In the genomic region with DNA sequence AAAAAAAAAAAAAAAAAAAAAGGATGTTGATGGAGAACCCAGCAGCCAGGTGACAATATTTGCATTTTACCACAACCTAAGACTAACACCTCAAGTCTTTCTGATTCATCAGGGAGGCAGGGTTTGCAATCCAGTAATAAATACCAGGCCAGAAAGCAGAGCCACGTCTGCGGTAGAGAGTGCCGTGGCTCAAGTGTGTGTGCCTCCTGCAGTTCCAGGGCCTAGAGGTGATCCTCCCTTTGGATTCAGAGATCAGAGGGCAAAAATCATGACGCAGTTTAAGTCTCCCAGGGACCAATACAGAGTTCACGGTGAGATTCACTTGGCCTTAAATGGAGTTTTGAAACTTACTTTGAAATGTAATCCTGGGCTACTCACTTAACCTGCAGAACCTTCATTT, we compare ENCODE assay signal across 12 cellular contexts.
A peak's percentile ranks its signal among the peaks of the same experiment; 100 is the strongest.
DNase-seq lines count a peak whose midpoint lies in the region; TF ChIP-seq lines count a peak whose summit lies in the region.
"Had no signal": no experiment of that assay in that cellular context is flagged by ENCODE, and none has a peak within 500 bp of the region (broad histone marks: within the 10 kb centered on the region; RNA-seq: fewer than 3 reads in every experiment).

No MANE protein-coding gene starts in this region.

- H3K4me3 ChIP-seq in ACC112 (ENCODE audit: low read depth, low read length) (no peak overlapping the region), astrocyte of the cerebellum (ENCODE audit: low read depth, low read length) (no peak overlapping the region)
- H3K4me3 ChIP-seq: body of pancreas, esophagus squamous epithelium had no signal

- H3K27me3 ChIP-seq in ACC112 (ENCODE audit: insufficient read depth, low read length), result no peaks in the 10 kb centered on the region
- H3K27me3 ChIP-seq: body of pancreas, esophagus squamous epithelium had no signal

- no peaks in the 10 kb centered on the region for H3K79me2 ChIP-seq in ACC112 (ENCODE audit: control insufficient read depth, insufficient read depth, low read length, unreplicated experiment)

- in situ Hi-C loops in astrocyte of the cerebellum (cut with HindIII; ENCODE audit: low sequenced_read_pairs), result no loop called here

- H3K27ac ChIP-seq in ACC112 (ENCODE audit: low read depth, low read length), result peak overlapping the region; percentile 88
- H3K27ac ChIP-seq: body of pancreas, esophagus squamous epithelium had no signal

- no peak for TF ChIP-seq CTCF in astrocyte of the cerebellum (IDR thresholded peaks at IDR 0.05; ENCODE audit: low read depth, low read length, missing control alignments)

- DNase-seq in HS-5 (ENCODE audit: low read depth) (peak; percentile 24), astrocyte of the cerebellum (ENCODE audit: low read depth) (peak; percentile 90), kidney tubule cell (ENCODE audit: low spot score) (peak; percentile 95), UCSD-AML1 (lab: John Stamatoyannopoulos, UW; ENCODE audit: unreplicated experiment) (no peak), SIG-M5 (lab: John Stamatoyannopoulos, UW) (no peak), anterior cingulate cortex (lab: John Stamatoyannopoulos, UW) (no peak), CD1c-positive myeloid dendritic cell (ENCODE audit: extremely low spot score) (no peak)
- DNase-seq: body of pancreas; esophagus squamous epithelium; NCI-H748 treated with DMSO at 0.1 percent for 48 hours; stimulated activated CD4-positive, alpha-beta T cell treated with anti-CD3 and anti-CD28 coated beads, Interleukin-12 subunit alpha, Interleukin-12 subunit beta, amount 100 ng/mL, for 4 hours had no signal

- H3K36me3 ChIP-seq in ACC112 (ENCODE audit: insufficient read depth, low read length), result 0 out of 2 replicates have a peak, but pooled peaks cover 4% of the 10 kb centered on the region

- H3K4me1 ChIP-seq in ACC112 (ENCODE audit: control insufficient read depth, insufficient read depth, low read length, unreplicated experiment), result peaks cover 26% of the 10 kb centered on the region
- H3K4me1 ChIP-seq: body of pancreas had no signal

- H2AFZ ChIP-seq in ACC112 (ENCODE audit: low read length, unreplicated experiment), result peak overlapping the region; percentile 33

Comparison
In these comparisons a context has a peak if more than half of its experiments do, and no peak if none do; other contexts are left out.
1. DNase-seq: peak in HS-5 (single experiment), astrocyte of the cerebellum (single experiment) and kidney tubule cell (single experiment); none in UCSD-AML1 (single experiment), SIG-M5 (single experiment), anterior cingulate cortex (0 of 58) and CD1c-positive myeloid dendritic cell (single experiment).